In the genomic region with DNA sequence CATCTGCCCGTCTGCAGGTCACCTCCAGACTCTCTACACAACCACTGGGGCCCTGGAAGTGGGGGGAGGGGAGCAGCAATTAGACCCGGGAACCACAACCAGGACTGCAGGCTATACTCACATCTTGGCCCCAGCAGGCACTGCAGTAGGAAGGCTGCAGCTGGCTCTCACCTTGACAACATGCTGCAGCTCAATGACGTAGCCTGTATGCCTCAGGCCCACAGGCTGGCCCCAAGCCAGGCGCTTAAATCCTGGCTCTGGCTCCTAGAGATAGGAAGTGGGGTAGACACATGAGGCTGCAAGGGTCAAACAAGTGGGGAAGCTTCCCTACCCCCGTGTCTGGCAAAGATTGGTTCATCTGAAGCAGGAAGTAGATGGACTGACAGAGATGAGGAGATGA, we compare ENCODE assay signal across 1 cellular context.
TF ChIP-seq lines count a peak whose summit lies in the region.

No MANE protein-coding gene starts in this region.

TF ChIP-seq in K562, 482 proteins besides CTCF, POLR2A, EP300 and RAD21 (continued from another document and continues in another):
- TF ChIP-seq, protein P1, sequence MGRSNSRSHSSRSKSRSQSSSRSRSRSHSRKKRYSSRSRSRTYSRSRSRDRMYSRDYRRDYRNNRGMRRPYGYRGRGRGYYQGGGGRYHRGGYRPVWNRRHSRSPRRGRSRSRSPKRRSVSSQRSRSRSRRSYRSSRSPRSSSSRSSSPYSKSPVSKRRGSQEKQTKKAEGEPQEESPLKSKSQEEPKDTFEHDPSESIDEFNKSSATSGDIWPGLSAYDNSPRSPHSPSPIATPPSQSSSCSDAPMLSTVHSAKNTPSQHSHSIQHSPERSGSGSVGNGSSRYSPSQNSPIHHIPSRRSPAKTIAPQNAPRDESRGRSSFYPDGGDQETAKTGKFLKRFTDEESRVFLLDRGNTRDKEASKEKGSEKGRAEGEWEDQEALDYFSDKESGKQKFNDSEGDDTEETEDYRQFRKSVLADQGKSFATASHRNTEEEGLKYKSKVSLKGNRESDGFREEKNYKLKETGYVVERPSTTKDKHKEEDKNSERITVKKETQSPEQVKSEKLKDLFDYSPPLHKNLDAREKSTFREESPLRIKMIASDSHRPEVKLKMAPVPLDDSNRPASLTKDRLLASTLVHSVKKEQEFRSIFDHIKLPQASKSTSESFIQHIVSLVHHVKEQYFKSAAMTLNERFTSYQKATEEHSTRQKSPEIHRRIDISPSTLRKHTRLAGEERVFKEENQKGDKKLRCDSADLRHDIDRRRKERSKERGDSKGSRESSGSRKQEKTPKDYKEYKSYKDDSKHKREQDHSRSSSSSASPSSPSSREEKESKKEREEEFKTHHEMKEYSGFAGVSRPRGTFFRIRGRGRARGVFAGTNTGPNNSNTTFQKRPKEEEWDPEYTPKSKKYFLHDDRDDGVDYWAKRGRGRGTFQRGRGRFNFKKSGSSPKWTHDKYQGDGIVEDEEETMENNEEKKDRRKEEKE (IDR thresholded peaks at IDR 0.05; ENCODE audit: borderline replicate concordance in 1 of 2, control insufficient read depth in 1 of 2, low read depth in 2 of 2, low read length in 1 of 2): no peak
- TF ChIP-seq, protein P2, sequence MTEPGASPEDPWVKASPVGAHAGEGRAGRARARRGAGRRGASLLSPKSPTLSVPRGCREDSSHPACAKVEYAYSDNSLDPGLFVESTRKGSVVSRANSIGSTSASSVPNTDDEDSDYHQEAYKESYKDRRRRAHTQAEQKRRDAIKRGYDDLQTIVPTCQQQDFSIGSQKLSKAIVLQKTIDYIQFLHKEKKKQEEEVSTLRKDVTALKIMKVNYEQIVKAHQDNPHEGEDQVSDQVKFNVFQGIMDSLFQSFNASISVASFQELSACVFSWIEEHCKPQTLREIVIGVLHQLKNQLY (CRISPR knock-in tag; conservative IDR thresholded peaks at IDR 0.05): no peak
- no peak for TF ChIP-seq ZNF41 (CRISPR knock-in tag; conservative IDR thresholded peaks at IDR 0.05)
- peak; percentile 69 for TF ChIP-seq CREB1 (IDR thresholded peaks at IDR 0.05)
- peak; percentile 48; the same call in 1 of the 2 replicates for TF ChIP-seq CREB1 (CRISPR knock-in tag; IDR thresholded peaks at IDR 0.05)
- TF ChIP-seq, protein P3, sequence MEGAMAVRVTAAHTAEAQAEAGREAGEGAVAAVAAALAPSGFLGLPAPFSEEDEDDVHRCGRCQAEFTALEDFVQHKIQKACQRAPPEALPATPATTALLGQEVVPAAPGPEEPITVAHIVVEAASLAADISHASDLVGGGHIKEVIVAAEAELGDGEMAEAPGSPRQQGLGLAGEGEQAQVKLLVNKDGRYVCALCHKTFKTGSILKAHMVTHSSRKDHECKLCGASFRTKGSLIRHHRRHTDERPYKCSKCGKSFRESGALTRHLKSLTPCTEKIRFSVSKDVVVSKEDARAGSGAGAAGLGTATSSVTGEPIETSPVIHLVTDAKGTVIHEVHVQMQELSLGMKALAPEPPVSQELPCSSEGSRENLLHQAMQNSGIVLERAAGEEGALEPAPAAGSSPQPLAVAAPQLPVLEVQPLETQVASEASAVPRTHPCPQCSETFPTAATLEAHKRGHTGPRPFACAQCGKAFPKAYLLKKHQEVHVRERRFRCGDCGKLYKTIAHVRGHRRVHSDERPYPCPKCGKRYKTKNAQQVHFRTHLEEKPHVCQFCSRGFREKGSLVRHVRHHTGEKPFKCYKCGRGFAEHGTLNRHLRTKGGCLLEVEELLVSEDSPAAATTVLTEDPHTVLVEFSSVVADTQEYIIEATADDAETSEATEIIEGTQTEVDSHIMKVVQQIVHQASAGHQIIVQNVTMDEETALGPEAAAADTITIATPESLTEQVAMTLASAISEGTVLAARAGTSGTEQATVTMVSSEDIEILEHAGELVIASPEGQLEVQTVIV (CRISPR knock-in tag; IDR thresholded peaks at IDR 0.05; ENCODE audit: borderline replicate concordance): no peak
- TF ChIP-seq ATF1 (CRISPR knock-in tag; IDR thresholded peaks at IDR 0.05): no peak
- TF ChIP-seq ATF1 (tag; IDR thresholded peaks at IDR 0.05): peak; percentile 57; the same call in 1 of the 2 replicates
- TF ChIP-seq, protein P4, sequence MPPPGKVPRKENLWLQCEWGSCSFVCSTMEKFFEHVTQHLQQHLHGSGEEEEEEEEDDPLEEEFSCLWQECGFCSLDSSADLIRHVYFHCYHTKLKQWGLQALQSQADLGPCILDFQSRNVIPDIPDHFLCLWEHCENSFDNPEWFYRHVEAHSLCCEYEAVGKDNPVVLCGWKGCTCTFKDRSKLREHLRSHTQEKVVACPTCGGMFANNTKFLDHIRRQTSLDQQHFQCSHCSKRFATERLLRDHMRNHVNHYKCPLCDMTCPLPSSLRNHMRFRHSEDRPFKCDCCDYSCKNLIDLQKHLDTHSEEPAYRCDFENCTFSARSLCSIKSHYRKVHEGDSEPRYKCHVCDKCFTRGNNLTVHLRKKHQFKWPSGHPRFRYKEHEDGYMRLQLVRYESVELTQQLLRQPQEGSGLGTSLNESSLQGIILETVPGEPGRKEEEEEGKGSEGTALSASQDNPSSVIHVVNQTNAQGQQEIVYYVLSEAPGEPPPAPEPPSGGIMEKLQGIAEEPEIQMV (tag; conservative IDR thresholded peaks at IDR 0.05; ENCODE audit: low read depth): no peak
- TF ChIP-seq, protein P5, sequence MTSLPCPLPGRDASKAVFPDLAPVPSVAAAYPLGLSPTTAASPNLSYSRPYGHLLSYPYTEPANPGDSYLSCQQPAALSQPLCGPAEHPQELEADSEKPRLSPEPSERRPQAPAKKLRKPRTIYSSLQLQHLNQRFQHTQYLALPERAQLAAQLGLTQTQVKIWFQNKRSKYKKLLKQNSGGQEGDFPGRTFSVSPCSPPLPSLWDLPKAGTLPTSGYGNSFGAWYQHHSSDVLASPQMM (CRISPR knock-in tag; IDR thresholded peaks at IDR 0.05): no peak
- TF ChIP-seq, protein P6, sequence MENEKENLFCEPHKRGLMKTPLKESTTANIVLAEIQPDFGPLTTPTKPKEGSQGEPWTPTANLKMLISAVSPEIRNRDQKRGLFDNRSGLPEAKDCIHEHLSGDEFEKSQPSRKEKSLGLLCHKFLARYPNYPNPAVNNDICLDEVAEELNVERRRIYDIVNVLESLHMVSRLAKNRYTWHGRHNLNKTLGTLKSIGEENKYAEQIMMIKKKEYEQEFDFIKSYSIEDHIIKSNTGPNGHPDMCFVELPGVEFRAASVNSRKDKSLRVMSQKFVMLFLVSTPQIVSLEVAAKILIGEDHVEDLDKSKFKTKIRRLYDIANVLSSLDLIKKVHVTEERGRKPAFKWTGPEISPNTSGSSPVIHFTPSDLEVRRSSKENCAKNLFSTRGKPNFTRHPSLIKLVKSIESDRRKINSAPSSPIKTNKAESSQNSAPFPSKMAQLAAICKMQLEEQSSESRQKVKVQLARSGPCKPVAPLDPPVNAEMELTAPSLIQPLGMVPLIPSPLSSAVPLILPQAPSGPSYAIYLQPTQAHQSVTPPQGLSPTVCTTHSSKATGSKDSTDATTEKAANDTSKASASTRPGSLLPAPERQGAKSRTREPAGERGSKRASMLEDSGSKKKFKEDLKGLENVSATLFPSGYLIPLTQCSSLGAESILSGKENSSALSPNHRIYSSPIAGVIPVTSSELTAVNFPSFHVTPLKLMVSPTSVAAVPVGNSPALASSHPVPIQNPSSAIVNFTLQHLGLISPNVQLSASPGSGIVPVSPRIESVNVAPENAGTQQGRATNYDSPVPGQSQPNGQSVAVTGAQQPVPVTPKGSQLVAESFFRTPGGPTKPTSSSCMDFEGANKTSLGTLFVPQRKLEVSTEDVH (IDR thresholded peaks at IDR 0.05; ENCODE audit: low read depth, partially characterized antibody): no peak
- TF ChIP-seq NR2C1 (IDR thresholded peaks at IDR 0.05): no peak
- TF ChIP-seq NR2C1 (tag; IDR thresholded peaks at IDR 0.05): no peak
- TF ChIP-seq, protein P7, sequence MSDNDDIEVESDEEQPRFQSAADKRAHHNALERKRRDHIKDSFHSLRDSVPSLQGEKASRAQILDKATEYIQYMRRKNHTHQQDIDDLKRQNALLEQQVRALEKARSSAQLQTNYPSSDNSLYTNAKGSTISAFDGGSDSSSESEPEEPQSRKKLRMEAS (CRISPR knock-in tag; IDR thresholded peaks at IDR 0.05): peak; percentile 61
- no peak for TF ChIP-seq FOXJ3 (CRISPR knock-in tag; IDR thresholded peaks at IDR 0.05)
- TF ChIP-seq POLR2B (IDR thresholded peaks at IDR 0.05; ENCODE audit: low read depth, partially characterized antibody): no peak
- TF ChIP-seq GATA2 (CRISPR knock-in tag; IDR thresholded peaks at IDR 0.05): peak; percentile 61
- no peak for TF ChIP-seq ELF1 (tag; IDR thresholded peaks at IDR 0.05)
- TF ChIP-seq, protein P8, sequence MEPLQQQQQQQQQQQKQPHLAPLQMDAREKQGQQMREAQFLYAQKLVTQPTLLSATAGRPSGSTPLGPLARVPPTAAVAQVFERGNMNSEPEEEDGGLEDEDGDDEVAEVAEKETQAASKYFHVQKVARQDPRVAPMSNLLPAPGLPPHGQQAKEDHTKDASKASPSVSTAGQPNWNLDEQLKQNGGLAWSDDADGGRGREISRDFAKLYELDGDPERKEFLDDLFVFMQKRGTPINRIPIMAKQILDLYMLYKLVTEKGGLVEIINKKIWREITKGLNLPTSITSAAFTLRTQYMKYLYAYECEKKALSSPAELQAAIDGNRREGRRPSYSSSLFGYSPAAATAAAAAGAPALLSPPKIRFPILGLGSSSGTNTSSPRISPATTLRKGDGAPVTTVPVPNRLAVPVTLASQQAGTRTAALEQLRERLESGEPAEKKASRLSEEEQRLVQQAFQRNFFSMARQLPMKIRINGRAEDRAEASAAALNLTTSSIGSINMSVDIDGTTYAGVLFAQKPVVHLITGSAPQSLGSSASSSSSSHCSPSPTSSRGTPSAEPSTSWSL (CRISPR knock-in tag; IDR thresholded peaks at IDR 0.05; ENCODE audit: borderline replicate concordance): no peak
- no peak for TF ChIP-seq ZNF589 (CRISPR knock-in tag; IDR thresholded peaks at IDR 0.05; ENCODE audit: low read depth)
- no peak for TF ChIP-seq MED1 (CRISPR knock-in tag; IDR thresholded peaks at IDR 0.05; ENCODE audit: borderline replicate concordance)
- TF ChIP-seq KDM4B (IDR thresholded peaks at IDR 0.05; ENCODE audit: borderline replicate concordance in 2 of 2, low read depth in 1 of 2): no peak
- TF ChIP-seq GATAD2A (IDR thresholded peaks at IDR 0.05): no peak
- no peak for TF ChIP-seq DDX20 (tag; IDR thresholded peaks at IDR 0.05; ENCODE audit: low read depth)
- TF ChIP-seq ZNF75A (CRISPR knock-in tag; IDR thresholded peaks at IDR 0.05): no peak
- TF ChIP-seq CAMTA2 (CRISPR knock-in tag; conservative IDR thresholded peaks at IDR 0.05): no peak
- no peak for TF ChIP-seq SMARCA4 (IDR thresholded peaks at IDR 0.05)
- TF ChIP-seq HDAC2 (IDR thresholded peaks at IDR 0.05): 0 out of 2 replicates have a peak, but pooled peaks have one; percentile 27
- TF ChIP-seq ZNF263 (CRISPR knock-in tag; IDR thresholded peaks at IDR 0.05; ENCODE audit: borderline replicate concordance): no peak
- TF ChIP-seq, protein P9, sequence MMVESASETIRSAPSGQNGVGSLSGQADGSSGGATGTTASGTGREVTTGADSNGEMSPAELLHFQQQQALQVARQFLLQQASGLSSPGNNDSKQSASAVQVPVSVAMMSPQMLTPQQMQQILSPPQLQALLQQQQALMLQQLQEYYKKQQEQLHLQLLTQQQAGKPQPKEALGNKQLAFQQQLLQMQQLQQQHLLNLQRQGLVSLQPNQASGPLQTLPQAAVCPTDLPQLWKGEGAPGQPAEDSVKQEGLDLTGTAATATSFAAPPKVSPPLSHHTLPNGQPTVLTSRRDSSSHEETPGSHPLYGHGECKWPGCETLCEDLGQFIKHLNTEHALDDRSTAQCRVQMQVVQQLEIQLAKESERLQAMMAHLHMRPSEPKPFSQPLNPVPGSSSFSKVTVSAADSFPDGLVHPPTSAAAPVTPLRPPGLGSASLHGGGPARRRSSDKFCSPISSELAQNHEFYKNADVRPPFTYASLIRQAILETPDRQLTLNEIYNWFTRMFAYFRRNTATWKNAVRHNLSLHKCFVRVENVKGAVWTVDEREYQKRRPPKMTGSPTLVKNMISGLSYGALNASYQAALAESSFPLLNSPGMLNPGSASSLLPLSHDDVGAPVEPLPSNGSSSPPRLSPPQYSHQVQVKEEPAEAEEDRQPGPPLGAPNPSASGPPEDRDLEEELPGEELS (CRISPR knock-in tag; IDR thresholded peaks at IDR 0.05; ENCODE audit: borderline replicate concordance): no peak
- TF ChIP-seq CBX5 (IDR thresholded peaks at IDR 0.05; ENCODE audit: borderline replicate concordance, low read depth): no peak
- no peak for TF ChIP-seq PHB (CRISPR knock-in tag; IDR thresholded peaks at IDR 0.05)
- TF ChIP-seq, protein P10, sequence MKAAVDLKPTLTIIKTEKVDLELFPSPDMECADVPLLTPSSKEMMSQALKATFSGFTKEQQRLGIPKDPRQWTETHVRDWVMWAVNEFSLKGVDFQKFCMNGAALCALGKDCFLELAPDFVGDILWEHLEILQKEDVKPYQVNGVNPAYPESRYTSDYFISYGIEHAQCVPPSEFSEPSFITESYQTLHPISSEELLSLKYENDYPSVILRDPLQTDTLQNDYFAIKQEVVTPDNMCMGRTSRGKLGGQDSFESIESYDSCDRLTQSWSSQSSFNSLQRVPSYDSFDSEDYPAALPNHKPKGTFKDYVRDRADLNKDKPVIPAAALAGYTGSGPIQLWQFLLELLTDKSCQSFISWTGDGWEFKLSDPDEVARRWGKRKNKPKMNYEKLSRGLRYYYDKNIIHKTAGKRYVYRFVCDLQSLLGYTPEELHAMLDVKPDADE (conservative IDR thresholded peaks at IDR 0.05; ENCODE audit: control insufficient read depth, low read depth, low read length): no peak
- TF ChIP-seq FOS (IDR thresholded peaks at IDR 0.05; ENCODE audit: extremely low read depth, insufficient read length): no peak
- TF ChIP-seq HNRNPUL1 (IDR thresholded peaks at IDR 0.05; ENCODE audit: low read length): no peak
- no peak for TF ChIP-seq PHF21A (IDR thresholded peaks at IDR 0.05; ENCODE audit: borderline replicate concordance, low read depth)
- no peak for TF ChIP-seq KLF13 (tag; IDR thresholded peaks at IDR 0.05; ENCODE audit: borderline replicate concordance, low read depth)
- TF ChIP-seq SPI1 (IDR thresholded peaks at IDR 0.05; ENCODE audit: borderline replicate concordance, low read depth, low read length): no peak
- TF ChIP-seq CBX2 (IDR thresholded peaks at IDR 0.05; ENCODE audit: insufficient read depth, low read length, poor library complexity, severe bottlenecking): no peak
- TF ChIP-seq BRCA1 (IDR thresholded peaks at IDR 0.05): no peak
- no peak for TF ChIP-seq BRCA1 (CRISPR knock-in tag; IDR thresholded peaks at IDR 0.05)
- peak; percentile 89 for TF ChIP-seq ATF7 (IDR thresholded peaks at IDR 0.05)
- no peak for TF ChIP-seq ZSCAN29 (IDR thresholded peaks at IDR 0.05)
- no peak for TF ChIP-seq ZNF551 (CRISPR knock-in tag; IDR thresholded peaks at IDR 0.05)
- TF ChIP-seq RCOR1 (IDR thresholded peaks at IDR 0.05; ENCODE audit: borderline replicate concordance in 1 of 2, low read depth in 2 of 2, low read length in 2 of 2): peak; percentile 20 to 75; a peak in 2 of 4 replicates
- TF ChIP-seq, protein P11, sequence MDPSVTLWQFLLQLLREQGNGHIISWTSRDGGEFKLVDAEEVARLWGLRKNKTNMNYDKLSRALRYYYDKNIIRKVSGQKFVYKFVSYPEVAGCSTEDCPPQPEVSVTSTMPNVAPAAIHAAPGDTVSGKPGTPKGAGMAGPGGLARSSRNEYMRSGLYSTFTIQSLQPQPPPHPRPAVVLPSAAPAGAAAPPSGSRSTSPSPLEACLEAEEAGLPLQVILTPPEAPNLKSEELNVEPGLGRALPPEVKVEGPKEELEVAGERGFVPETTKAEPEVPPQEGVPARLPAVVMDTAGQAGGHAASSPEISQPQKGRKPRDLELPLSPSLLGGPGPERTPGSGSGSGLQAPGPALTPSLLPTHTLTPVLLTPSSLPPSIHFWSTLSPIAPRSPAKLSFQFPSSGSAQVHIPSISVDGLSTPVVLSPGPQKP (CRISPR knock-in tag; IDR thresholded peaks at IDR 0.05): no peak
- no peak for TF ChIP-seq SNIP1 (IDR thresholded peaks at IDR 0.05; ENCODE audit: low read depth)
- TF ChIP-seq RBFOX2 (IDR thresholded peaks at IDR 0.05; ENCODE audit: low read depth, low read length): no peak
- no peak for TF ChIP-seq DMBX1 (CRISPR knock-in tag; IDR thresholded peaks at IDR 0.05; ENCODE audit: borderline replicate concordance)
- TF ChIP-seq STAT5B (CRISPR knock-in tag; IDR thresholded peaks at IDR 0.05): no peak
